8 cellular contexts compared by ENCODE assay signal in genomic region chr5:56900858-56901578, GRCh38. TPM values are rescaled to one million over a fixed set of nuclear protein-coding genes. Genes with fewer than 3 reads are reported as not detected.
DNase-seq lines count a peak whose midpoint lies in the region; ATAC-seq and TF ChIP-seq lines count a peak whose summit lies in the region.

No MANE protein-coding gene starts in this region.

- no peaks in the 10 kb centered on the region for H3K27me3 ChIP-seq in CD4-positive, alpha-beta memory T cell (ENCODE audit: insufficient read depth, low read length)
- H3K27me3 ChIP-seq in cardiac muscle cell: no peaks in the 10 kb centered on the region

- peaks cover 0 to 2% (median 0%) of the 10 kb centered on the region in 8 donors for H3K9me3 Mint-ChIP-seq in CD4-positive, alpha-beta memory T cell

- H3K9me3 ChIP-seq in CD4-positive, alpha-beta memory T cell (ENCODE audit: control insufficient read depth in 1 of 2, low read length in 2 of 2): no peaks in the 10 kb centered on the region
- H3K9me3 ChIP-seq in cardiac muscle cell (ENCODE audit: low read depth): no peaks in the 10 kb centered on the region

- H3K4me3 ChIP-seq in CD4-positive, alpha-beta memory T cell (ENCODE audit: low read length in 2 of 2): no peak overlapping the region
- H3K4me3 ChIP-seq in cardiac muscle cell (no peak overlapping the region), retinal pigment epithelial cell (ENCODE audit: low read length) (no peak overlapping the region)

- peak; percentile 69 for TF ChIP-seq CTCF in GM12873 (IDR thresholded peaks at IDR 0.05; ENCODE audit: insufficient read depth, low read depth, low read length, missing control alignments)
- peak; percentile 64 for TF ChIP-seq CTCF in cardiac muscle cell (IDR thresholded peaks at IDR 0.05; ENCODE audit: low read depth, low read length)
- TF ChIP-seq CTCF in retinal pigment epithelial cell (conservative IDR thresholded peaks at IDR 0.05; ENCODE audit: low read depth, low read length): peak; percentile 70

- peak in 4 of 5 donors; percentile 43 to 64 (median 54) for DNase-seq in CD4-positive, alpha-beta memory T cell
- DNase-seq in NCI-H2171 treated with DMSO at 0.1 percent for 48 hours (lab: John Stamatoyannopoulos, UW) (peak; percentile 35), activated T-cell treated with anti-CD3 and anti-CD28 coated beads for 4 hours (peak; percentile 30), cardiac muscle cell (ENCODE audit: low read depth in 1 of 2, low spot score in 1 of 2) (peak; percentile 48 to 52), retinal pigment epithelial cell (ENCODE audit: low read depth) (no peak)
- no peak for DNase-seq in NK-92 treated with Interleukin-12 subunit alpha and Interleukin-12 subunit beta, amount 100 ng/mL, for 24 hours (lab: John Stamatoyannopoulos, UW)

- no peaks in the 10 kb centered on the region for H3K27me3 Mint-ChIP-seq in CD4-positive, alpha-beta memory T cell

- H3K36me3 Mint-ChIP-seq in CD4-positive, alpha-beta memory T cell: peaks cover 4 to 9% of the 10 kb centered on the region in 2 donors

- H3K4me1 Mint-ChIP-seq in CD4-positive, alpha-beta memory T cell: peaks cover 2 to 6% (median 4%) of the 10 kb centered on the region in 4 donors

- no peaks in the 10 kb centered on the region for H3K36me3 ChIP-seq in CD4-positive, alpha-beta memory T cell (ENCODE audit: insufficient read depth, low read length)
- no peaks in the 10 kb centered on the region for H3K36me3 ChIP-seq in cardiac muscle cell

- POLR2A ChIA-PET in CD4-positive, alpha-beta memory T cell (lab: Charles Lee; ENCODE audit: partially characterized antibody): interaction anchor here (0.8 kb wide), 1 partner anchor 272 kb away, joined by 3 read pairs; no protein-coding TSS in a partner anchor

- H3K27ac Mint-ChIP-seq in CD4-positive, alpha-beta memory T cell: no peak overlapping the region

- no peak overlapping the region for H3K27ac ChIP-seq in CD4-positive, alpha-beta memory T cell (ENCODE audit: low read depth, low read length)
- H3K27ac ChIP-seq in cardiac muscle cell: no peak overlapping the region

- intact Hi-C loops in CD4-positive, alpha-beta memory T cell (cut with micrococcal nuclease): loop anchor here (1.0 to 5.0 kb wide), 5 partner anchors 237 to 1560 kb away; partner anchors contain the start of gene PLK2

- no peak overlapping the region for H3K4me3 Mint-ChIP-seq in CD4-positive, alpha-beta memory T cell

- no peak for ATAC-seq in HG03469 (IDR thresholded peaks at IDR 0.05; ENCODE audit: unreplicated experiment)

- CTCF ChIA-PET in CD4-positive, alpha-beta memory T cell (lab: Charles Lee; ENCODE audit: partially characterized antibody): interaction anchor here (0.6 to 9.0 kb wide), 38 partner anchors 9 to 1562 kb away, joined by 3 to 143 read pairs (median 4); partner anchors contain the start of gene SETD9

- H3K4me1 ChIP-seq in CD4-positive, alpha-beta memory T cell (ENCODE audit: insufficient read depth, low read length): no peaks in the 10 kb centered on the region
- H3K4me1 ChIP-seq in cardiac muscle cell (ENCODE audit: low read depth): no peaks in the 10 kb centered on the region

RNA-seq across cellular contexts. Expression of gene SETD9, which starts 8.4 kb away (rescaled TPM):
- total RNA-seq in CD4-positive, alpha-beta memory T cell: 1 to 10 TPM; 3.8 to 6.8 TPM
- 10 to 100 TPM in 1 of 2 donors, 1 to 10 TPM in 1; 8.2 to 11.1 TPM for polyA plus RNA-seq in CD4-positive, alpha-beta memory T cell
- total RNA-seq in cardiac muscle cell: 4.4 and 7.9 TPM in 2 replicates
- 18.1 and 24.8 TPM in 2 replicates for polyA plus RNA-seq in cardiac muscle cell

RNA-seq across cellular contexts. Expression of gene MIER3, which starts 50.9 kb away (rescaled TPM):
- 10 to 100 TPM; 27.8 to 32.8 TPM for total RNA-seq in CD4-positive, alpha-beta memory T cell
- 1 to 10 TPM; 5.5 to 7.9 TPM for polyA plus RNA-seq in CD4-positive, alpha-beta memory T cell
- total RNA-seq in cardiac muscle cell: 16.0 and 17.4 TPM in 2 replicates
- polyA plus RNA-seq in cardiac muscle cell: 7.2 and 10.7 TPM in 2 replicates

Comparison
In these comparisons a context has a peak if more than half of its experiments do, and no peak if none do; other contexts are left out.
1. DNase-seq: peak in CD4-positive, alpha-beta memory T cell (4 of 5), NCI-H2171 treated with DMSO at 0.1 percent for 48 hours (single experiment), activated T-cell treated with anti-CD3 and anti-CD28 coated beads for 4 hours (single experiment) and cardiac muscle cell (2 of 2); none in retinal pigment epithelial cell (single experiment) and NK-92 treated with Interleukin-12 subunit alpha and Interleukin-12 subunit beta, amount 100 ng/mL, for 24 hours (single experiment).
2. Peak in every context shown above with its lines, with median percentiles within 50 percentile points of each other: CTCF ChIP-seq.